ENCODE assay signal across 9 cellular contexts in the genomic region with DNA sequence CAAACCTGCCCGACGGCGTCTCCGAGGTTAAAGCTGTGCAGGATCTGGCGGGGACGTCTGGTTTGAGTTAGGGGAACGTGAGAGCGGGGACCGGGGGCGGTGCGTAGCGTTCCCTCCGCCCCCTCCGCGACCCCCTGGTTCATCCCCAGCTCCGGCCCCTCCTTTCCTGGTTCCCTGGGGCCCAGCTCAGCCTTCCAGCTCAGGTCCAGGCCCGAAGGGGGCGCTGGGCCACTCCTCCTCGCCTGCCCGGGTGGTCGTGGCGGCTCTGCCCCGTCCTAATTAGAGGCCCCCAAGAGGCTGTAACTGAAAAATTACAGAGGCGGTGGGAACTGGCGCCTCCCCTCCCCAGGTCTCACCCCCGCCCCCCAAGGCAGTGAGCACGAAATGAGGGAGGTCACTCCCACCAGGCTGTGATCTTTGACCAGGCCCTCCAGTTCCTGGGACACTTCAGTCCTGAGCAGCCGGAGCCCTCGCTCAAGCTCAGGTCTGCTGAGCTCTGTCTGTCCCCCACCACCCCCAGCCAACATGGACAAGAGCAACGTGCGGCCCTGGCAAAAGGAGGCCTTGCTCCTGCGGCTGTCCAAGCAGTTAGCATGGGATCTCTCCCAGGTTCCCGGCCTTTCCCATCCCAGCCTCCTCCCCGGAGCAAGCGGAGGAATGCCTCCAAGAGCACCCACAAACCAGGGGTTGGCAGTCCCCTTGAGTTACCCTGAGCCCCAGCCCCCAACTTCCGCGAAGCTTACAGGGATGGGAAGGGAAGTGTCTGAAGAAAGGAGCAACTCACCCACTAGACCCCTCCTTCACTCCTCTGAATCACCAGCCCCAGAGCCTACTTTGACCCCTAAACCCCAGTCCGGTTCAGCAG. TPM values are rescaled to one million over a fixed set of nuclear protein-coding genes. Genes with fewer than 3 reads are reported as not detected.
DNase-seq lines count a peak whose midpoint lies in the region; ATAC-seq, FAIRE-seq and TF ChIP-seq lines count a peak whose summit lies in the region.
"Had no signal": no experiment of that assay in that cellular context is flagged by ENCODE, and none has a peak within 500 bp of the region (broad histone marks: within the 10 kb centered on the region; RNA-seq: fewer than 3 reads in every experiment).

No MANE protein-coding gene starts in this region.

- H3K4me3 Mint-ChIP-seq in T-helper 2 cell treated with Interferon-gamma antibody and Interleukin-4, amounts not matched to agents 5 μg/mL and 100 μg/mL, for 36 hours = peak overlapping the region; percentile 86
- peak overlapping the region; percentile 89 to 99 (median 93) for H3K4me3 Mint-ChIP-seq in brain

- H3K27ac ChIP-seq in HepG2 (ENCODE audit: extremely low read length, insufficient read depth, low read length) = peak overlapping the region; percentile 97
- peak overlapping the region; percentile 57 to 69 for H3K27ac ChIP-seq in tibial artery

- CTCF ChIA-PET in HepG2 (lab: Yijun Ruan, JAX; ENCODE audit: low intra/inter-chr PET ratio, low total read pairs) = interaction anchor here (2.8 to 4.2 kb wide), 2 partner anchors 8 to 23 kb away, joined by 24 to 32 read pairs; partner anchors contain the start of gene RIN1

- H4K20me1 ChIP-seq in HepG2 (ENCODE audit: insufficient read depth, low read length) = no peaks in the 10 kb centered on the region

- peak; percentile 50 for FAIRE-seq in HepG2 (lab: Jason Lieb, UNC)

- POLR2A ChIA-PET in HepG2 (lab: Yijun Ruan, JAX) = interaction anchor here (0.8 to 5.2 kb wide), 27 partner anchors 8 to 529 kb away, joined by 3 to 121 read pairs (median 9); partner anchors contain the start of genes B4GAT1, BANF1, BRMS1 and CCDC85B

- no peak overlapping the region for H2AFZ ChIP-seq in HepG2 (ENCODE audit: low read length)

- no peaks in the 10 kb centered on the region for H3K36me3 Mint-ChIP-seq in T-helper 2 cell treated with Interferon-gamma antibody and Interleukin-4, amounts not matched to agents 5 μg/mL and 100 μg/mL, for 36 hours (ENCODE audit: low read depth)
- H3K36me3 Mint-ChIP-seq in brain = no peaks in the 10 kb centered on the region

- TSS peak; percentile 85 for BruUV-seq in HepG2 (replicated peaks; lab: Mats Ljungman, UMichigan)

- intact Hi-C loops in HepG2 (cut with micrococcal nuclease; ENCODE audit: unreplicated experiment) (loop anchor here (10.0 kb wide), 1 partner anchor 71 kb away; no protein-coding TSS in a partner anchor), tibial artery (cut with DNase I; ENCODE audit: low total_unique reads) (loop anchor here (5.0 kb wide), 2 partner anchors 34 to 74 kb away; partner anchors contain the start of genes B4GAT1 and BRMS1)

- TF ChIP-seq POLR2A in HepG2 (IDR thresholded peaks at IDR 0.05; ENCODE audit: insufficient read depth in 1 of 2, low read depth in 2 of 2, low read length in 2 of 2) = peak in 1 of 2 experiments; percentile 67; a peak in 2 of 4 replicates

- peaks cover 57% of the 10 kb centered on the region for H3K4me1 ChIP-seq in HepG2 (ENCODE audit: insufficient read depth, low read length)
- H3K4me1 ChIP-seq in tibial artery = peaks cover 0 to 44% (median 35%) of the 10 kb centered on the region in 4 donors

- H3K9me3 ChIP-seq in HepG2 (ENCODE audit: low read length) = no peaks in the 10 kb centered on the region
- no peaks in the 10 kb centered on the region for H3K9me3 ChIP-seq in tibial artery

- H3K27me3 ChIP-seq in HepG2 (ENCODE audit: control insufficient read depth in 1 of 2, insufficient read depth in 2 of 2, low read length in 2 of 2) (0 out of 5 replicates have a peak, but pooled peaks cover 0 to 3% of the 10 kb centered on the region in 2 experiments), tibial artery (peaks cover 0 to 44% of the 10 kb centered on the region in 2 donors)

- 5% methylated on average over 6 of the region's 38 CpGs for WGBS in HepG2 (ENCODE audit: low lambda C conversion rate)

- peaks cover 4% of the 10 kb centered on the region for H3K27me3 Mint-ChIP-seq in T-helper 2 cell treated with Interferon-gamma antibody and Interleukin-4, amounts not matched to agents 5 μg/mL and 100 μg/mL, for 36 hours (ENCODE audit: low read depth)
- H3K27me3 Mint-ChIP-seq in brain = peaks cover 18% of the 10 kb centered on the region

- TF ChIP-seq RAD21 in HepG2 (CRISPR knock-in tag; IDR thresholded peaks at IDR 0.05) = no peak

- peak overlapping the region; percentile 98 for H3K27ac Mint-ChIP-seq in T-helper 2 cell treated with Interferon-gamma antibody and Interleukin-4, amounts not matched to agents 5 μg/mL and 100 μg/mL, for 36 hours
- H3K27ac Mint-ChIP-seq in brain = peak overlapping the region; percentile 75 to 99 (median 97)

- TF ChIP-seq EP300 in HepG2 (IDR thresholded peaks at IDR 0.05; ENCODE audit: low read depth in 2 of 2, low read length in 2 of 2) = no peak
- TF ChIP-seq EP300 in HepG2 (CRISPR knock-in tag; IDR thresholded peaks at IDR 0.05; ENCODE audit: borderline replicate concordance) = no peak

- TF ChIP-seq CTCF in brain (conservative IDR thresholded peaks at IDR 0.05) = peak; percentile 35 to 70
- TF ChIP-seq CTCF in HepG2 (CRISPR knock-in tag; IDR thresholded peaks at IDR 0.05) = peak; percentile 68
- TF ChIP-seq CTCF in tibial artery (IDR thresholded peaks at IDR 0.05) = no peak

- peak overlapping the region; percentile 89 for H3K4me2 ChIP-seq in HepG2 (ENCODE audit: low read depth, low read length)

- no peaks in the 10 kb centered on the region for H3K9me3 Mint-ChIP-seq in T-helper 2 cell treated with Interferon-gamma antibody and Interleukin-4, amounts not matched to agents 5 μg/mL and 100 μg/mL, for 36 hours
- H3K9me3 Mint-ChIP-seq in brain = peaks cover 0 to 5% (median 0%) of the 10 kb centered on the region in 5 experiments

- in situ Hi-C loops in HepG2 (cut with HindIII; ENCODE audit: extremely low pct_ligation_motif_present, low pct_unique_long_range_greater_than_20kb) = no loop called here

- no peak for DNase-seq in T-helper 2 cell treated with Interferon-gamma antibody and Interleukin-4, amounts not matched to agents 5 μg/mL and 100 μg/mL, for 36 hours (ENCODE audit: low spot score)
- DNase-seq in T-helper 2 cell (no peak), HepG2 (ENCODE audit: low spot score) (peak; percentile 69), tibial artery (no peak), foreskin melanocyte (no peak), NOMO-1 treated with DMSO at 0.1 percent for 48 hours (lab: John Stamatoyannopoulos, UW; ENCODE audit: unreplicated experiment) (no peak)
- no peak for DNase-seq in stimulated activated CD4-positive, alpha-beta T cell treated with anti-CD3 and anti-CD28 coated beads, Interleukin-4, amount 100 ng/mL, for 24 hours

- peak overlapping the region; percentile 83 for H3K9ac ChIP-seq in HepG2 (ENCODE audit: insufficient read depth, low read depth, low read length)

- H3K4me3 ChIP-seq in HepG2 (replicated peaks in 1 of 3; ENCODE audit: insufficient read depth in 1 of 3, low read depth in 2 of 3, low read length in 3 of 3) (peak overlapping the region; percentile 67 to 93 (median 71)), tibial artery (peak overlapping the region; percentile 49 to 58)

- ATAC-seq in HepG2 = peak; percentile 11

- H3K4me1 Mint-ChIP-seq in T-helper 2 cell treated with Interferon-gamma antibody and Interleukin-4, amounts not matched to agents 5 μg/mL and 100 μg/mL, for 36 hours (ENCODE audit: low read depth) = peaks cover 17% of the 10 kb centered on the region
- H3K4me1 Mint-ChIP-seq in brain = peaks cover 45% of the 10 kb centered on the region

- no peaks in the 10 kb centered on the region for H3K79me2 ChIP-seq in HepG2 (ENCODE audit: insufficient read depth, low read length)

- H3K36me3 ChIP-seq in HepG2 (replicated peaks in 1 of 2; ENCODE audit: control insufficient read depth in 1 of 2, insufficient read depth in 2 of 2, low read length in 2 of 2) (no peaks in the 10 kb centered on the region), tibial artery (no peaks in the 10 kb centered on the region)

RNA-seq across cellular contexts. Expression of gene CD248, which starts 3.3 kb away (rescaled TPM):
- polyA plus RNA-seq in brain (ENCODE audit: insufficient read depth, low read depth, low replicate concordance) = 14.3 TPM
- 0.20 and 0.35 TPM in 2 replicates for total RNA-seq in HepG2 (2016; rRNA removed; fragmentation: Illumina TruSeq; extraction: Trizol)
- not detected in 2 replicates for total RNA-seq in HepG2 (2016; cell fraction: cytosol; rRNA removed; fragmentation: Illumina TruSeq; extraction: Trizol; ENCODE audit: low read depth)
- total RNA-seq in HepG2 (2016; cell fraction: insoluble cytoplasmic fraction; rRNA removed; fragmentation: Illumina TruSeq; extraction: Trizol) = 0.09 and 0.35 TPM in 2 replicates
- 0.06 TPM in 1 of 2 replicates, not detected in the other for total RNA-seq in HepG2 (2016; cell fraction: membrane; rRNA removed; fragmentation: Illumina TruSeq; extraction: Trizol)
- total RNA-seq in HepG2 (2016; cell fraction: nucleus; rRNA removed; fragmentation: Illumina TruSeq; extraction: Trizol) = 0.37 and 0.44 TPM in 2 replicates
- 0.20 and 0.25 TPM in 2 replicates for polyA plus RNA-seq in HepG2 (2011; rRNA removed)
- polyA plus RNA-seq in HepG2 (2011; cell fraction: cytosol; rRNA removed) = 0.23 and 0.32 TPM in 2 replicates
- 0.80 and 0.85 TPM in 2 replicates for polyA plus RNA-seq in HepG2 (2011; cell fraction: nucleus; rRNA removed)
- 0.51 and 1.1 TPM in 2 replicates for polyA plus RNA-seq in HepG2 (2012)
- polyA plus RNA-seq in HepG2 (2016; cell fraction: cytosol; fragmentation: Illumina TruSeq; extraction: Trizol; ENCODE audit: low read depth) = 0.08 and 0.09 TPM in 2 replicates
- polyA plus RNA-seq in HepG2 (2016; cell fraction: insoluble cytoplasmic fraction; fragmentation: Illumina TruSeq; extraction: Trizol; ENCODE audit: low read depth) = 0.27 and 0.71 TPM in 2 replicates
- polyA plus RNA-seq in HepG2 (2016; cell fraction: membrane; fragmentation: Illumina TruSeq; extraction: Trizol; ENCODE audit: low read depth) = 0.18 and 0.36 TPM in 2 replicates
- 2.6 and 2.7 TPM in 2 replicates for polyA plus RNA-seq in HepG2 (2016; cell fraction: nucleus; fragmentation: Illumina TruSeq; extraction: Trizol; ENCODE audit: insufficient read depth, low read depth)
- 0.09 and 1.0 TPM in 2 replicates for polyA minus RNA-seq in HepG2 (2011; rRNA and poly(A)+ RNA removed; ENCODE audit: low replicate concordance)
- 0.40 and 0.88 TPM in 2 replicates for polyA minus RNA-seq in HepG2 (2011; cell fraction: cytosol; rRNA and poly(A)+ RNA removed)
- 0.26 and 0.50 TPM in 2 replicates for polyA minus RNA-seq in HepG2 (2011; cell fraction: nucleus; rRNA and poly(A)+ RNA removed)

RNA-seq across cellular contexts. Expression of gene TMEM151A, which starts 21.9 kb away (rescaled TPM):
- 54.6 TPM for polyA plus RNA-seq in brain (ENCODE audit: insufficient read depth, low read depth, low replicate concordance)
- total RNA-seq in HepG2 (2016; rRNA removed; fragmentation: Illumina TruSeq; extraction: Trizol) = 0.10 and 0.18 TPM in 2 replicates
- 0.09 and 0.10 TPM in 2 replicates for total RNA-seq in HepG2 (2016; cell fraction: cytosol; rRNA removed; fragmentation: Illumina TruSeq; extraction: Trizol; ENCODE audit: low read depth)
- total RNA-seq in HepG2 (2016; cell fraction: insoluble cytoplasmic fraction; rRNA removed; fragmentation: Illumina TruSeq; extraction: Trizol) = 0.09 and 0.13 TPM in 2 replicates
- 0.10 and 0.15 TPM in 2 replicates for total RNA-seq in HepG2 (2016; cell fraction: membrane; rRNA removed; fragmentation: Illumina TruSeq; extraction: Trizol)
- total RNA-seq in HepG2 (2016; cell fraction: nucleus; rRNA removed; fragmentation: Illumina TruSeq; extraction: Trizol) = 0.13 and 0.19 TPM in 2 replicates
- 0.33 and 0.48 TPM in 2 replicates for polyA plus RNA-seq in HepG2 (2011; rRNA removed)
- 0.35 and 0.48 TPM in 2 replicates for polyA plus RNA-seq in HepG2 (2011; cell fraction: cytosol; rRNA removed)
- polyA plus RNA-seq in HepG2 (2011; cell fraction: nucleus; rRNA removed) = 0.74 and 0.76 TPM in 2 replicates
- polyA plus RNA-seq in HepG2 (2012) = 0.40 and 0.52 TPM in 2 replicates
- 0.07 TPM in 1 of 2 replicates, not detected in the other for polyA plus RNA-seq in HepG2 (2016; cell fraction: cytosol; fragmentation: Illumina TruSeq; extraction: Trizol; ENCODE audit: low read depth)
- 0.14 and 0.15 TPM in 2 replicates for polyA plus RNA-seq in HepG2 (2016; cell fraction: insoluble cytoplasmic fraction; fragmentation: Illumina TruSeq; extraction: Trizol; ENCODE audit: low read depth)
- 0.11 and 0.16 TPM in 2 replicates for polyA plus RNA-seq in HepG2 (2016; cell fraction: membrane; fragmentation: Illumina TruSeq; extraction: Trizol; ENCODE audit: low read depth)
- polyA plus RNA-seq in HepG2 (2016; cell fraction: nucleus; fragmentation: Illumina TruSeq; extraction: Trizol; ENCODE audit: insufficient read depth, low read depth) = 0.17 and 0.18 TPM in 2 replicates
- 0.09 and 1.0 TPM in 2 replicates for polyA minus RNA-seq in HepG2 (2011; rRNA and poly(A)+ RNA removed; ENCODE audit: low replicate concordance)
- polyA minus RNA-seq in HepG2 (2011; cell fraction: cytosol; rRNA and poly(A)+ RNA removed) = 0.26 and 0.30 TPM in 2 replicates
- 0.62 and 0.77 TPM in 2 replicates for polyA minus RNA-seq in HepG2 (2011; cell fraction: nucleus; rRNA and poly(A)+ RNA removed)
- total RNA-seq: T-helper 2 cell treated with Interferon-gamma antibody and Interleukin-4, amounts not matched to agents 100 ng/mL and 5 ng/mL, for 36 hours had no signal

RNA-seq across cellular contexts. Expression of gene RIN1, which starts 22.7 kb away (rescaled TPM):
- polyA plus RNA-seq in brain (ENCODE audit: insufficient read depth, low read depth, low replicate concordance) (3.2 TPM), HepG2 (2011; rRNA removed) (2.4 and 4.2 TPM in 2 replicates)
- total RNA-seq in HepG2 (2016; rRNA removed; fragmentation: Illumina TruSeq; extraction: Trizol) = 3.9 and 4.1 TPM in 2 replicates
- 1.6 and 2.4 TPM in 2 replicates for total RNA-seq in HepG2 (2016; cell fraction: cytosol; rRNA removed; fragmentation: Illumina TruSeq; extraction: Trizol; ENCODE audit: low read depth)
- total RNA-seq in HepG2 (2016; cell fraction: insoluble cytoplasmic fraction; rRNA removed; fragmentation: Illumina TruSeq; extraction: Trizol) = 3.5 and 4.5 TPM in 2 replicates
- 2.0 and 2.9 TPM in 2 replicates for total RNA-seq in HepG2 (2016; cell fraction: membrane; rRNA removed; fragmentation: Illumina TruSeq; extraction: Trizol)
- total RNA-seq in HepG2 (2016; cell fraction: nucleus; rRNA removed; fragmentation: Illumina TruSeq; extraction: Trizol) = 3.5 TPM in 2 replicates
- 3.6 and 24.3 TPM in 2 replicates for polyA plus RNA-seq in HepG2 (2011; cell fraction: cytosol; rRNA removed)
- 13.9 and 17.2 TPM in 2 replicates for polyA plus RNA-seq in HepG2 (2011; cell fraction: nucleus; rRNA removed)
- polyA plus RNA-seq in HepG2 (2012) = 3.3 TPM in 2 replicates
- polyA plus RNA-seq in HepG2 (2016; cell fraction: cytosol; fragmentation: Illumina TruSeq; extraction: Trizol; ENCODE audit: low read depth) = 0.76 and 1.0 TPM in 2 replicates
- 2.9 and 4.1 TPM in 2 replicates for polyA plus RNA-seq in HepG2 (2016; cell fraction: insoluble cytoplasmic fraction; fragmentation: Illumina TruSeq; extraction: Trizol; ENCODE audit: low read depth)
- 1.4 and 2.1 TPM in 2 replicates for polyA plus RNA-seq in HepG2 (2016; cell fraction: membrane; fragmentation: Illumina TruSeq; extraction: Trizol; ENCODE audit: low read depth)
- 8.7 and 9.1 TPM in 2 replicates for polyA plus RNA-seq in HepG2 (2016; cell fraction: nucleus; fragmentation: Illumina TruSeq; extraction: Trizol; ENCODE audit: insufficient read depth, low read depth)
- polyA minus RNA-seq in HepG2 (2011; rRNA and poly(A)+ RNA removed; ENCODE audit: low replicate concordance) = 6.2 and 14.2 TPM in 2 replicates
- 2.4 and 4.0 TPM in 2 replicates for polyA minus RNA-seq in HepG2 (2011; cell fraction: cytosol; rRNA and poly(A)+ RNA removed)
- polyA minus RNA-seq in HepG2 (2011; cell fraction: nucleus; rRNA and poly(A)+ RNA removed) = 2.0 and 2.4 TPM in 2 replicates

RNA-seq across cellular contexts. Expression of gene YIF1A, which starts 24.6 kb away (rescaled TPM):
- polyA plus RNA-seq in brain (ENCODE audit: insufficient read depth, low read depth, low replicate concordance) = 118 TPM
- total RNA-seq in HepG2 (2016; rRNA removed; fragmentation: Illumina TruSeq; extraction: Trizol) = 78.9 and 145 TPM in 2 replicates
- total RNA-seq in HepG2 (2016; cell fraction: cytosol; rRNA removed; fragmentation: Illumina TruSeq; extraction: Trizol; ENCODE audit: low read depth) = 67.9 and 97.5 TPM in 2 replicates
- total RNA-seq in HepG2 (2016; cell fraction: insoluble cytoplasmic fraction; rRNA removed; fragmentation: Illumina TruSeq; extraction: Trizol) = 79.1 and 144 TPM in 2 replicates
- 74.6 and 94.5 TPM in 2 replicates for total RNA-seq in HepG2 (2016; cell fraction: membrane; rRNA removed; fragmentation: Illumina TruSeq; extraction: Trizol)
- total RNA-seq in HepG2 (2016; cell fraction: nucleus; rRNA removed; fragmentation: Illumina TruSeq; extraction: Trizol) = 100 and 123 TPM in 2 replicates
- 133 and 166 TPM in 2 replicates for polyA plus RNA-seq in HepG2 (2011; rRNA removed)
- 145 and 216 TPM in 2 replicates for polyA plus RNA-seq in HepG2 (2011; cell fraction: cytosol; rRNA removed)
- 188 and 197 TPM in 2 replicates for polyA plus RNA-seq in HepG2 (2011; cell fraction: nucleus; rRNA removed)
- 82.1 and 113 TPM in 2 replicates for polyA plus RNA-seq in HepG2 (2012)
- polyA plus RNA-seq in HepG2 (2016; cell fraction: cytosol; fragmentation: Illumina TruSeq; extraction: Trizol; ENCODE audit: low read depth) = 70.4 and 85.6 TPM in 2 replicates
- 74.0 and 87.7 TPM in 2 replicates for polyA plus RNA-seq in HepG2 (2016; cell fraction: insoluble cytoplasmic fraction; fragmentation: Illumina TruSeq; extraction: Trizol; ENCODE audit: low read depth)
- polyA plus RNA-seq in HepG2 (2016; cell fraction: membrane; fragmentation: Illumina TruSeq; extraction: Trizol; ENCODE audit: low read depth) = 69.4 and 78.0 TPM in 2 replicates
- polyA plus RNA-seq in HepG2 (2016; cell fraction: nucleus; fragmentation: Illumina TruSeq; extraction: Trizol; ENCODE audit: insufficient read depth, low read depth) = 157 and 186 TPM in 2 replicates
- 241 and 330 TPM in 2 replicates for polyA minus RNA-seq in HepG2 (2011; rRNA and poly(A)+ RNA removed; ENCODE audit: low replicate concordance)
- polyA minus RNA-seq in HepG2 (2011; cell fraction: cytosol; rRNA and poly(A)+ RNA removed) = 159 and 162 TPM in 2 replicates
- 44.9 and 46.5 TPM in 2 replicates for polyA minus RNA-seq in HepG2 (2011; cell fraction: nucleus; rRNA and poly(A)+ RNA removed)

RNA-seq across cellular contexts. Expression of gene BRMS1, which starts 31.4 kb away (rescaled TPM):
- polyA plus RNA-seq in brain (ENCODE audit: insufficient read depth, low read depth, low replicate concordance) (67.0 TPM), HepG2 (2011; rRNA removed) (15.8 and 16.8 TPM in 2 replicates)
- 55.7 and 63.1 TPM in 2 replicates for total RNA-seq in HepG2 (2016; rRNA removed; fragmentation: Illumina TruSeq; extraction: Trizol)
- 15.1 and 18.0 TPM in 2 replicates for total RNA-seq in HepG2 (2016; cell fraction: cytosol; rRNA removed; fragmentation: Illumina TruSeq; extraction: Trizol; ENCODE audit: low read depth)
- total RNA-seq in HepG2 (2016; cell fraction: insoluble cytoplasmic fraction; rRNA removed; fragmentation: Illumina TruSeq; extraction: Trizol) = 55.6 and 65.9 TPM in 2 replicates
- total RNA-seq in HepG2 (2016; cell fraction: membrane; rRNA removed; fragmentation: Illumina TruSeq; extraction: Trizol) = 28.2 and 32.2 TPM in 2 replicates
- 23.2 and 25.5 TPM in 2 replicates for total RNA-seq in HepG2 (2016; cell fraction: nucleus; rRNA removed; fragmentation: Illumina TruSeq; extraction: Trizol)
- polyA plus RNA-seq in HepG2 (2011; cell fraction: cytosol; rRNA removed) = 15.3 and 20.1 TPM in 2 replicates
- polyA plus RNA-seq in HepG2 (2011; cell fraction: nucleus; rRNA removed) = 19.9 and 20.4 TPM in 2 replicates
- polyA plus RNA-seq in HepG2 (2012) = 8.8 and 11.6 TPM in 2 replicates
- 11.6 and 12.3 TPM in 2 replicates for polyA plus RNA-seq in HepG2 (2016; cell fraction: cytosol; fragmentation: Illumina TruSeq; extraction: Trizol; ENCODE audit: low read depth)
- 54.5 and 57.6 TPM in 2 replicates for polyA plus RNA-seq in HepG2 (2016; cell fraction: insoluble cytoplasmic fraction; fragmentation: Illumina TruSeq; extraction: Trizol; ENCODE audit: low read depth)
- 20.8 and 22.1 TPM in 2 replicates for polyA plus RNA-seq in HepG2 (2016; cell fraction: membrane; fragmentation: Illumina TruSeq; extraction: Trizol; ENCODE audit: low read depth)
- polyA plus RNA-seq in HepG2 (2016; cell fraction: nucleus; fragmentation: Illumina TruSeq; extraction: Trizol; ENCODE audit: insufficient read depth, low read depth) = 38.8 and 42.9 TPM in 2 replicates
- polyA minus RNA-seq in HepG2 (2011; rRNA and poly(A)+ RNA removed; ENCODE audit: low replicate concordance) = 8.1 and 30.0 TPM in 2 replicates
- polyA minus RNA-seq in HepG2 (2011; cell fraction: cytosol; rRNA and poly(A)+ RNA removed) = 2.9 TPM in 2 replicates
- 4.2 and 5.5 TPM in 2 replicates for polyA minus RNA-seq in HepG2 (2011; cell fraction: nucleus; rRNA and poly(A)+ RNA removed)

Comparison
In these comparisons a context has a peak if more than half of its experiments do, and no peak if none do; other contexts are left out.
1. CTCF ChIP-seq: peak in brain (2 of 2) and HepG2 (single experiment); none in tibial artery (0 of 2).
2. RNA of gene TMEM151A, which starts 21.9 kb away (polyA plus RNA-seq): 54.6 TPM in brain (single experiment); 0.07 to 0.76 TPM in HepG2; every median in the first group is over 10 times any median in the second.